In the genomic region with DNA sequence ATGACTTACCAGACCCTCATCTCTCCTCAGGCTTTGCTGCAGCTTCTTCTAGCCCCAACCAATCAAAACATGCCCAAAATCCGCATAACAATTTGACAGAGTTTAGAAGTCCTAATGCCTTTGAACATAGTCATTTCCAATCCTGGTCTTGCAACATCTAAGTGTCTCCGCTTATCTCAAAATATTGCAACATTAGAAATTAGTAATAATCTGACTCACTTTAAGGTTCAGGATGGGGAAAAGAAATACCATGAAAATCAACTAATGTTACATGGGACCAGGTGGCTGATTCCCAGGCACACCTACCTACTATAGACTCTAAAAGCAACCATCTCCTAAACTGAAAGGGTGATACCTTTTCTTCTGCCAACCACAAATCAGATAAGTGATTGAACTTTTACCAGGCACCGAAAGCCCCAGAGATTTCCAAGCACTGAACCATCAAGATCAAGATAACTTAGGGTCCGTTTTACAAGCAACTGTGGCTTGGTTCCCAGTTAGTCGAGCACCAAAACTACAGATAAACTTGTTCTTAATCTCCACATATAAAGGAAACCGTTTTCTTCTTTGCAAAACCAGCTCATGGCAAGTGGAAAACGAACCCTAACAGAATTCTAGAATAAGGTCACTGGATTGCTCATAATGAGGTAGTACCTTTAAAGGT, we compare ENCODE assay signal across 9 cellular contexts. TPM values are rescaled to one million over a fixed set of nuclear protein-coding genes. Genes with fewer than 3 reads are reported as not detected.
DNase-seq lines count a peak whose midpoint lies in the region; ATAC-seq and TF ChIP-seq lines count a peak whose summit lies in the region.
"Had no signal": no experiment of that assay in that cellular context is flagged by ENCODE, and none has a peak within 500 bp of the region (broad histone marks: within the 10 kb centered on the region; RNA-seq: fewer than 3 reads in every experiment).

No MANE protein-coding gene starts in this region.

- no peaks in the 10 kb centered on the region for H3F3A ChIP-seq in smooth muscle cell (ENCODE audit: low read depth)

- in situ Hi-C loops in HAP-1 (cut with MboI; ENCODE audit: low sequenced_read_pairs): no loop called here

- ATAC-seq in activated CD8-positive, alpha-beta T cell treated with anti-CD3 and anti-CD28 coated beads for 36 hours: peak; percentile 40
- ATAC-seq in activated CD8-positive, alpha-beta T cell treated with anti-CD3 and anti-CD28 coated beads, Interleukin-2, amount 10 ng/mL, durations not matched to agents 7 days and 5 days: no peak

- peaks cover 16% of the 10 kb centered on the region for H3K79me2 ChIP-seq in smooth muscle cell (ENCODE audit: low read depth)

- POLR2A ChIA-PET in activated CD8-positive, alpha-beta T cell treated with anti-CD3 and anti-CD28 coated beads for 36 hours (lab: Charles Lee): interaction anchor here (0.6 to 1.7 kb wide), 7 partner anchors 9 to 102 kb away, joined by 3 to 7 read pairs (median 4); a partner anchor contains a TSS
- POLR2A ChIA-PET in activated CD8-positive, alpha-beta T cell treated with anti-CD3 and anti-CD28 coated beads, Interleukin-2, amount 10 ng/mL, durations not matched to agents 7 days and 5 days (lab: Charles Lee): interaction anchor here (0.7 to 2.5 kb wide), 2 partner anchors 9 to 14 kb away, joined by 3 to 11 read pairs; a partner anchor contains a TSS

- H4K20me1 ChIP-seq in smooth muscle cell (ENCODE audit: low read depth): peaks cover 38% of the 10 kb centered on the region

- H3K9ac ChIP-seq in endodermal cell (ENCODE audit: extremely low read depth, low read length, poor library complexity, severe bottlenecking) (no peak overlapping the region), smooth muscle cell (ENCODE audit: low read depth) (no peak overlapping the region)

- H3K4me1 Mint-ChIP-seq in activated CD8-positive, alpha-beta T cell treated with anti-CD3 and anti-CD28 coated beads for 36 hours (ENCODE audit: low read depth): peaks cover 57% of the 10 kb centered on the region
- H3K4me1 Mint-ChIP-seq in activated CD8-positive, alpha-beta T cell treated with anti-CD3 and anti-CD28 coated beads, Interleukin-2, amount 10 ng/mL, durations not matched to agents 7 days and 5 days (ENCODE audit: low read depth): peaks cover 32% of the 10 kb centered on the region
- no peaks in the 10 kb centered on the region for H3K4me1 Mint-ChIP-seq in endodermal cell

- H3K27me3 Mint-ChIP-seq in activated CD8-positive, alpha-beta T cell treated with anti-CD3 and anti-CD28 coated beads for 36 hours: no peaks in the 10 kb centered on the region
- H3K27me3 Mint-ChIP-seq in activated CD8-positive, alpha-beta T cell treated with anti-CD3 and anti-CD28 coated beads, Interleukin-2, amount 10 ng/mL, durations not matched to agents 7 days and 5 days (ENCODE audit: low read depth): no peaks in the 10 kb centered on the region
- H3K27me3 Mint-ChIP-seq in endodermal cell (ENCODE audit: insufficient read depth): no peaks in the 10 kb centered on the region

- H3K36me3 Mint-ChIP-seq in activated CD8-positive, alpha-beta T cell treated with anti-CD3 and anti-CD28 coated beads for 36 hours (ENCODE audit: low read depth): peaks cover 10% of the 10 kb centered on the region
- peaks cover 13% of the 10 kb centered on the region for H3K36me3 Mint-ChIP-seq in activated CD8-positive, alpha-beta T cell treated with anti-CD3 and anti-CD28 coated beads, Interleukin-2, amount 10 ng/mL, durations not matched to agents 7 days and 5 days (ENCODE audit: low read depth)
- H3K36me3 Mint-ChIP-seq in endodermal cell (ENCODE audit: low read depth): peaks cover 1% of the 10 kb centered on the region

- H3K9me3 ChIP-seq in endodermal cell (ENCODE audit: control insufficient read depth, low read length): no peaks in the 10 kb centered on the region
- no peaks in the 10 kb centered on the region for H3K9me3 ChIP-seq in smooth muscle cell (replicated peaks; ENCODE audit: low read depth)
- no peaks in the 10 kb centered on the region for H3K9me3 ChIP-seq in HAP-1

- peak overlapping the region; percentile 47 for H3K4me2 ChIP-seq in smooth muscle cell

- 87 to 100% methylated on average over 4 to 7 of the region's 7 CpGs for WGBS in endodermal cell (ENCODE audit: insufficient coverage in 1 of 2, insufficient read length in 1 of 2), 2 experiments
- WGBS in smooth muscle cell (ENCODE audit: low lambda C conversion rate): 22% methylated on average over 7 of the region's 7 CpGs

- no peaks in the 10 kb centered on the region for H3K9me3 Mint-ChIP-seq in activated CD8-positive, alpha-beta T cell treated with anti-CD3 and anti-CD28 coated beads for 36 hours
- H3K9me3 Mint-ChIP-seq in activated CD8-positive, alpha-beta T cell treated with anti-CD3 and anti-CD28 coated beads, Interleukin-2, amount 10 ng/mL, durations not matched to agents 7 days and 5 days (ENCODE audit: insufficient read depth): no peaks in the 10 kb centered on the region
- H3K9me3 Mint-ChIP-seq in endodermal cell: no peaks in the 10 kb centered on the region

- no peak for DNase-seq in activated CD8-positive, alpha-beta T cell treated with anti-CD3 and anti-CD28 coated beads for 36 hours
- no peak for DNase-seq in activated CD8-positive, alpha-beta T cell treated with anti-CD3 and anti-CD28 coated beads, Interleukin-2, amount 10 ng/mL, durations not matched to agents 7 days and 5 days
- DNase-seq in OCI-M1 (lab: John Stamatoyannopoulos, UW) (peak; percentile 27), endodermal cell (peak; percentile 23), smooth muscle cell (lab: John Stamatoyannopoulos, UW; ENCODE audit: unreplicated experiment) (no peak), COLO668 (lab: John Stamatoyannopoulos, UW; ENCODE audit: unreplicated experiment) (no peak), HAP-1 (ENCODE audit: low spot score in 2 of 2) (no peak), posterior vena cava (ENCODE audit: low spot score) (no peak)
- DNase-seq: NCI-H1436 had no signal

- H3K27ac ChIP-seq in endodermal cell (ENCODE audit: low read depth, low read length) (no peak overlapping the region), smooth muscle cell (ENCODE audit: low read depth) (peak overlapping the region; percentile 45)

- H3K4me1 ChIP-seq in endodermal cell (ENCODE audit: control insufficient read depth, insufficient read depth, low read length) (no peaks in the 10 kb centered on the region), smooth muscle cell (ENCODE audit: low read depth) (no peaks in the 10 kb centered on the region), HAP-1 (no peaks in the 10 kb centered on the region)

- no peak overlapping the region for H2AFZ ChIP-seq in smooth muscle cell (ENCODE audit: low read depth)

- peak overlapping the region; percentile 35 for H3K4me3 Mint-ChIP-seq in activated CD8-positive, alpha-beta T cell treated with anti-CD3 and anti-CD28 coated beads for 36 hours
- H3K4me3 Mint-ChIP-seq in activated CD8-positive, alpha-beta T cell treated with anti-CD3 and anti-CD28 coated beads, Interleukin-2, amount 10 ng/mL, durations not matched to agents 7 days and 5 days: no peak overlapping the region
- H3K4me3 Mint-ChIP-seq in endodermal cell: no peak overlapping the region

- no peaks in the 10 kb centered on the region for H3K36me3 ChIP-seq in endodermal cell (ENCODE audit: control insufficient read depth, insufficient read depth, low read length)
- no peaks in the 10 kb centered on the region for H3K36me3 ChIP-seq in smooth muscle cell (ENCODE audit: low read depth)
- no peaks in the 10 kb centered on the region for H3K36me3 ChIP-seq in HAP-1 (replicated peaks)

- CTCF ChIA-PET in activated CD8-positive, alpha-beta T cell treated with anti-CD3 and anti-CD28 coated beads for 36 hours (lab: Charles Lee): interaction anchor here (1.4 to 5.6 kb wide), 5 partner anchors 12 to 176 kb away, joined by 4 to 27 read pairs (median 7); no protein-coding TSS in a partner anchor
- CTCF ChIA-PET in activated CD8-positive, alpha-beta T cell treated with anti-CD3 and anti-CD28 coated beads, Interleukin-2, amount 10 ng/mL, durations not matched to agents 7 days and 5 days (lab: Charles Lee): interaction anchor here (1.0 to 2.3 kb wide), 5 partner anchors 12 to 90 kb away, joined by 3 to 9 read pairs (median 4); no protein-coding TSS in a partner anchor

- H3K27me3 ChIP-seq in endodermal cell (ENCODE audit: control insufficient read depth, insufficient read depth, low read length, poor library complexity, severe bottlenecking) (no peaks in the 10 kb centered on the region), smooth muscle cell (ENCODE audit: low read depth) (no peaks in the 10 kb centered on the region), HAP-1 (ENCODE audit: low read depth) (no peaks in the 10 kb centered on the region)

- no peak for TF ChIP-seq CTCF in activated CD8-positive, alpha-beta T cell treated with anti-CD3 and anti-CD28 coated beads for 36 hours (IDR thresholded peaks at IDR 0.05)
- TF ChIP-seq CTCF in endodermal cell (conservative IDR thresholded peaks at IDR 0.05): no peak
- no peak for TF ChIP-seq CTCF in smooth muscle cell (IDR thresholded peaks at IDR 0.05; ENCODE audit: borderline replicate concordance, insufficient read depth, poor library complexity, severe bottlenecking)

- H3K4me3 ChIP-seq in endodermal cell (ENCODE audit: low read length) (no peak overlapping the region), smooth muscle cell (no peak overlapping the region), HAP-1 (no peak overlapping the region)

- intact Hi-C loops in activated CD8-positive, alpha-beta T cell treated with anti-CD3 and anti-CD28 coated beads for 36 hours (cut with micrococcal nuclease): loop anchor here (5.0 kb wide), 1 partner anchor 34 kb away; no protein-coding TSS in a partner anchor
- intact Hi-C loops in posterior vena cava (cut with DNase I): no loop called here

- H3K27ac Mint-ChIP-seq in activated CD8-positive, alpha-beta T cell treated with anti-CD3 and anti-CD28 coated beads for 36 hours: peak overlapping the region; percentile 82
- H3K27ac Mint-ChIP-seq in activated CD8-positive, alpha-beta T cell treated with anti-CD3 and anti-CD28 coated beads, Interleukin-2, amount 10 ng/mL, durations not matched to agents 7 days and 5 days: no peak overlapping the region
- no peak overlapping the region for H3K27ac Mint-ChIP-seq in endodermal cell

RNA-seq across cellular contexts. Expression of a gene that starts 13.9 kb away (rescaled TPM):
- total RNA-seq in activated CD8-positive, alpha-beta T cell treated with anti-CD3 and anti-CD28 coated beads for 36 hours: 10 to 100 TPM; 19.2 to 23.6 TPM
- total RNA-seq in activated CD8-positive, alpha-beta T cell treated with anti-CD3 and anti-CD28 coated beads, Interleukin-2, amount 10 ng/mL, durations not matched to agents 7 days and 5 days: 10 to 100 TPM; 13.0 to 17.9 TPM
- total RNA-seq in endodermal cell (10 to 100 TPM in 1 of 2 donors, 1 to 10 TPM in 1; 9.0 to 13.7 TPM), smooth muscle cell (8.6 and 10.2 TPM in 2 replicates), posterior vena cava (10 to 100 TPM; 17.2 to 18.6 TPM)
- 3.0 TPM for polyA plus RNA-seq in endodermal cell (2013, experiment 1 of 2)
- polyA plus RNA-seq in endodermal cell (2013, experiment 2 of 2): 3.6 TPM
- 9.0 and 17.2 TPM in 2 replicates for polyA plus RNA-seq in smooth muscle cell

Comparison
In these comparisons a context has a peak if more than half of its experiments do, and no peak if none do; other contexts are left out.
1. DNase-seq: peak in OCI-M1 (single experiment) and endodermal cell (single experiment); none in activated CD8-positive, alpha-beta T cell treated with anti-CD3 and anti-CD28 coated beads for 36 hours (single experiment), activated CD8-positive, alpha-beta T cell treated with anti-CD3 and anti-CD28 coated beads, Interleukin-2, amount 10 ng/mL, durations not matched to agents 7 days and 5 days (single experiment), smooth muscle cell (single experiment), COLO668 (single experiment), HAP-1 (0 of 2) and posterior vena cava (single experiment).